33 cellular contexts compared by ENCODE assay signal in genomic region chr12:110762891-110763290, GRCh38. TPM values are rescaled to one million over a fixed set of nuclear protein-coding genes. Genes with fewer than 3 reads are reported as not detected.
DNase-seq lines count a peak whose midpoint lies in the region; FAIRE-seq and TF ChIP-seq lines count a peak whose summit lies in the region.
"Had no signal": no experiment of that assay in that cellular context is flagged by ENCODE, and none has a peak within 500 bp of the region (broad histone marks: within the 10 kb centered on the region; RNA-seq: fewer than 3 reads in every experiment).

No MANE protein-coding gene starts in this region.

- no peaks in the 10 kb centered on the region for H3K79me2 ChIP-seq in neural progenitor cell (ENCODE audit: low read depth)

- CTCF ChIA-PET in activated CD4-positive, alpha-beta T cell treated with anti-CD3 and anti-CD28 coated beads, Interleukin-2, amount 10 ng/mL, durations not matched to agents 7 days and 5 days (lab: Charles Lee): interaction anchor here (0.9 to 1.8 kb wide), 3 partner anchors 10 to 120 kb away, joined by 3 to 8 read pairs (median 4); no protein-coding TSS in a partner anchor

- H3K27me3 ChIP-seq in neural progenitor cell: no peaks in the 10 kb centered on the region
- H3K27me3 ChIP-seq: cardiac muscle cell, colonic mucosa, heart left ventricle, ovary, thyroid gland, vagina had no signal

- peak overlapping the region; percentile 68 for H3K4me3 Mint-ChIP-seq in activated CD4-positive, alpha-beta T cell treated with anti-CD3 and anti-CD28 coated beads, Interleukin-2, amount 10 ng/mL, durations not matched to agents 24 days and 14 days
- no peak overlapping the region for H3K4me3 Mint-ChIP-seq in activated CD4-positive, alpha-beta T cell treated with anti-CD3 and anti-CD28 coated beads, Interleukin-2, amount 10 ng/mL, durations not matched to agents 7 days and 5 days
- H3K4me3 Mint-ChIP-seq in activated T-helper 1 cell treated with anti-CD3 and anti-CD28 coated beads, Interleukin-12 subunit alpha, Interleukin-12 subunit beta, Interleukin-2, Interleukin-4 antibody, amounts not matched to agents 30 ng/mL and 10 ng/mL and 1 ng/mL, durations not matched to agents 14 hours and 24 hours and 36 hours: peak overlapping the region; percentile 69
- peak overlapping the region; percentile 46 for H3K4me3 Mint-ChIP-seq in neural progenitor cell
- H3K4me3 Mint-ChIP-seq: CD4-positive, alpha-beta T cell; natural killer cell; T-helper 2 cell treated with Interferon-gamma antibody and Interleukin-4, amounts not matched to agents 5 μg/mL and 100 μg/mL, for 36 hours had no signal

- H2AFZ ChIP-seq in neural progenitor cell (replicated peaks): peak overlapping the region; percentile 83

- POLR2A ChIA-PET in activated CD4-positive, alpha-beta T cell treated with anti-CD3 and anti-CD28 coated beads, Interleukin-2, amount 10 ng/mL, durations not matched to agents 7 days and 5 days (lab: Charles Lee): interaction anchor here (0.6 kb wide), 1 partner anchor 14 kb away, joined by 6 read pairs; no protein-coding TSS in a partner anchor

- TF ChIP-seq CTCF in neural progenitor cell (IDR thresholded peaks at IDR 0.05): no peak

- no peaks in the 10 kb centered on the region for H4K20me1 ChIP-seq in neural progenitor cell (ENCODE audit: low read depth)

- intact Hi-C loops in activated CD4-positive, alpha-beta T cell treated with anti-CD3 and anti-CD28 coated beads, Interleukin-2, amount 10 ng/mL, durations not matched to agents 24 days and 14 days (cut with micrococcal nuclease): loop anchor here (2.0 kb wide), 2 partner anchors 14 to 20 kb away; partner anchors contain the start of gene PPP1CC
- intact Hi-C loops in activated T-helper 1 cell treated with anti-CD3 and anti-CD28 coated beads, Interleukin-12 subunit alpha, Interleukin-12 subunit beta, Interleukin-2, Interleukin-4 antibody, amounts not matched to agents 30 ng/mL and 10 ng/mL and 1 ng/mL, durations not matched to agents 14 hours and 24 hours and 36 hours (cut with micrococcal nuclease): loop anchor here (1.0 to 2.0 kb wide), 4 partner anchors 13 to 63 kb away; partner anchors contain the start of gene PPP1CC

- H3K27me3 Mint-ChIP-seq in activated CD4-positive, alpha-beta T cell treated with anti-CD3 and anti-CD28 coated beads, Interleukin-2, amount 10 ng/mL, durations not matched to agents 24 days and 14 days: no peaks in the 10 kb centered on the region
- H3K27me3 Mint-ChIP-seq in activated CD4-positive, alpha-beta T cell treated with anti-CD3 and anti-CD28 coated beads, Interleukin-2, amount 10 ng/mL, durations not matched to agents 7 days and 5 days: no peaks in the 10 kb centered on the region
- peaks cover 5% of the 10 kb centered on the region for H3K27me3 Mint-ChIP-seq in activated T-helper 1 cell treated with anti-CD3 and anti-CD28 coated beads, Interleukin-12 subunit alpha, Interleukin-12 subunit beta, Interleukin-2, Interleukin-4 antibody, amounts not matched to agents 30 ng/mL and 10 ng/mL and 1 ng/mL, durations not matched to agents 14 hours and 24 hours and 36 hours (ENCODE audit: insufficient read depth)
- H3K27me3 Mint-ChIP-seq in neural progenitor cell (ENCODE audit: insufficient read depth, low read depth): peaks cover 6% of the 10 kb centered on the region
- H3K27me3 Mint-ChIP-seq: CD4-positive, alpha-beta T cell had no signal

- H3K4me3 ChIP-seq in neural progenitor cell: no peak overlapping the region
- H3K4me3 ChIP-seq: cardiac muscle cell, colonic mucosa, heart left ventricle, lower lobe of right lung, ovary, thyroid gland, vagina had no signal

- no peak for DNase-seq in activated CD4-positive, alpha-beta T cell treated with anti-CD3 and anti-CD28 coated beads, Interleukin-2, amount 10 ng/mL, durations not matched to agents 24 days and 14 days
- no peak for DNase-seq in activated CD4-positive, alpha-beta T cell treated with anti-CD3 and anti-CD28 coated beads, Interleukin-2, amount 10 ng/mL, durations not matched to agents 7 days and 5 days
- no peak for DNase-seq in GM18507 (ENCODE audit: extremely low spot score, insufficient read length, low read depth)
- DNase-seq in activated T-helper 1 cell treated with anti-CD3 and anti-CD28 coated beads, Interleukin-12 subunit alpha, Interleukin-12 subunit beta, Interleukin-2, Interleukin-4 antibody, amounts not matched to agents 30 ng/mL and 10 ng/mL and 1 ng/mL, durations not matched to agents 14 hours and 24 hours and 36 hours (ENCODE audit: low spot score): no peak
- DNase-seq in neural progenitor cell (ENCODE audit: low spot score): no peak
- no peak for DNase-seq in NCI-H1092 treated with DMSO at 0.1 percent for 48 hours (lab: John Stamatoyannopoulos, UW)
- DNase-seq in stimulated activated CD4-positive, alpha-beta T cell treated with anti-CD3 and anti-CD28 coated beads, Interleukin-2, amount 100 ng/mL, for 48 hours: no peak
- no peak for DNase-seq in DMS79 (lab: John Stamatoyannopoulos, UW)
- DNase-seq: activated naive CD4-positive, alpha-beta T cell treated with anti-CD3 and anti-CD28 coated beads, Interleukin-2, amount 50 U/mL, for 16 hours; CD4-positive, alpha-beta T cell; colonic mucosa; effector memory CD4-positive, alpha-beta T cell; EL; erythroblast; IMR-90; kidney glomerular epithelial cell; lower lobe of right lung; natural killer cell; NCI-H1092; NCI-H187 treated with DMSO at 0.1 percent for 48 hours; NCI-H2171 treated with DMSO at 0.1 percent for 48 hours; NCI-H510A treated with DMSO at 0.1 percent for 48 hours; ovary; SHP77; small intestine; stimulated activated CD4-positive, alpha-beta T cell treated with anti-CD3 and anti-CD28 coated beads, Interleukin-2, amount 100 ng/mL, for 24 hours; stimulated activated naive CD4-positive, alpha-beta T cell; thyroid gland had no signal

- H3K27ac ChIP-seq in neural progenitor cell: no peak overlapping the region
- H3K27ac ChIP-seq: cardiac muscle cell, colonic mucosa, heart left ventricle, lower lobe of right lung, ovary, thyroid gland, vagina had no signal

- H3K36me3 Mint-ChIP-seq in activated CD4-positive, alpha-beta T cell treated with anti-CD3 and anti-CD28 coated beads, Interleukin-2, amount 10 ng/mL, durations not matched to agents 24 days and 14 days (ENCODE audit: low read depth): no peaks in the 10 kb centered on the region
- H3K36me3 Mint-ChIP-seq in activated CD4-positive, alpha-beta T cell treated with anti-CD3 and anti-CD28 coated beads, Interleukin-2, amount 10 ng/mL, durations not matched to agents 7 days and 5 days (ENCODE audit: low read depth): no peaks in the 10 kb centered on the region
- H3K36me3 Mint-ChIP-seq in activated T-helper 1 cell treated with anti-CD3 and anti-CD28 coated beads, Interleukin-12 subunit alpha, Interleukin-12 subunit beta, Interleukin-2, Interleukin-4 antibody, amounts not matched to agents 30 ng/mL and 10 ng/mL and 1 ng/mL, durations not matched to agents 14 hours and 24 hours and 36 hours (ENCODE audit: low read depth): no peaks in the 10 kb centered on the region
- no peaks in the 10 kb centered on the region for H3K36me3 Mint-ChIP-seq in neural progenitor cell
- H3K36me3 Mint-ChIP-seq: natural killer cell had no signal

- no peak overlapping the region for H3K9ac ChIP-seq in neural progenitor cell

- no peaks in the 10 kb centered on the region for H3K4me1 ChIP-seq in neural progenitor cell
- H3K4me1 ChIP-seq: heart left ventricle, lower lobe of right lung, thyroid gland, vagina had no signal

- H3K27ac Mint-ChIP-seq in activated CD4-positive, alpha-beta T cell treated with anti-CD3 and anti-CD28 coated beads, Interleukin-2, amount 10 ng/mL, durations not matched to agents 24 days and 14 days: peak overlapping the region; percentile 90
- H3K27ac Mint-ChIP-seq in activated CD4-positive, alpha-beta T cell treated with anti-CD3 and anti-CD28 coated beads, Interleukin-2, amount 10 ng/mL, durations not matched to agents 7 days and 5 days: no peak overlapping the region
- H3K27ac Mint-ChIP-seq in activated T-helper 1 cell treated with anti-CD3 and anti-CD28 coated beads, Interleukin-12 subunit alpha, Interleukin-12 subunit beta, Interleukin-2, Interleukin-4 antibody, amounts not matched to agents 30 ng/mL and 10 ng/mL and 1 ng/mL, durations not matched to agents 14 hours and 24 hours and 36 hours: peak overlapping the region; percentile 90
- H3K27ac Mint-ChIP-seq in neural progenitor cell: no peak overlapping the region
- H3K27ac Mint-ChIP-seq: CD4-positive, alpha-beta T cell; natural killer cell; T-helper 2 cell treated with Interferon-gamma antibody and Interleukin-4, amounts not matched to agents 5 μg/mL and 100 μg/mL, for 36 hours had no signal

- H3K4me1 Mint-ChIP-seq in activated CD4-positive, alpha-beta T cell treated with anti-CD3 and anti-CD28 coated beads, Interleukin-2, amount 10 ng/mL, durations not matched to agents 24 days and 14 days: peaks cover 15% of the 10 kb centered on the region
- peaks cover 3% of the 10 kb centered on the region for H3K4me1 Mint-ChIP-seq in activated CD4-positive, alpha-beta T cell treated with anti-CD3 and anti-CD28 coated beads, Interleukin-2, amount 10 ng/mL, durations not matched to agents 7 days and 5 days
- peaks cover 27% of the 10 kb centered on the region for H3K4me1 Mint-ChIP-seq in activated T-helper 1 cell treated with anti-CD3 and anti-CD28 coated beads, Interleukin-12 subunit alpha, Interleukin-12 subunit beta, Interleukin-2, Interleukin-4 antibody, amounts not matched to agents 30 ng/mL and 10 ng/mL and 1 ng/mL, durations not matched to agents 14 hours and 24 hours and 36 hours (ENCODE audit: low read depth)
- H3K4me1 Mint-ChIP-seq in neural progenitor cell: no peaks in the 10 kb centered on the region

- H3K9me3 Mint-ChIP-seq in activated CD4-positive, alpha-beta T cell treated with anti-CD3 and anti-CD28 coated beads, Interleukin-2, amount 10 ng/mL, durations not matched to agents 24 days and 14 days: peaks cover under 1% of the 10 kb centered on the region
- no peaks in the 10 kb centered on the region for H3K9me3 Mint-ChIP-seq in activated CD4-positive, alpha-beta T cell treated with anti-CD3 and anti-CD28 coated beads, Interleukin-2, amount 10 ng/mL, durations not matched to agents 7 days and 5 days
- no peaks in the 10 kb centered on the region for H3K9me3 Mint-ChIP-seq in activated T-helper 1 cell treated with anti-CD3 and anti-CD28 coated beads, Interleukin-12 subunit alpha, Interleukin-12 subunit beta, Interleukin-2, Interleukin-4 antibody, amounts not matched to agents 30 ng/mL and 10 ng/mL and 1 ng/mL, durations not matched to agents 14 hours and 24 hours and 36 hours
- H3K9me3 Mint-ChIP-seq in neural progenitor cell: no peaks in the 10 kb centered on the region
- H3K9me3 Mint-ChIP-seq: CD4-positive, alpha-beta T cell; natural killer cell; T-helper 2 cell treated with Interferon-gamma antibody and Interleukin-4, amounts not matched to agents 5 μg/mL and 100 μg/mL, for 36 hours had no signal

- no peaks in the 10 kb centered on the region for H3K9me3 ChIP-seq in neural progenitor cell (ENCODE audit: low read depth)
- H3K9me3 ChIP-seq: colonic mucosa, heart left ventricle, lower lobe of right lung, ovary, thyroid gland, vagina had no signal

- H3K36me3 ChIP-seq in neural progenitor cell: no peaks in the 10 kb centered on the region
- H3K36me3 ChIP-seq: cardiac muscle cell, colonic mucosa, heart left ventricle, lower lobe of right lung, ovary, thyroid gland, vagina had no signal

- peak; percentile 12 for FAIRE-seq in GM18507 (lab: Jason Lieb, UNC)
- FAIRE-seq: GM12892, small intestine had no signal

- H3F3A ChIP-seq in neural progenitor cell (ENCODE audit: low read depth): no peaks in the 10 kb centered on the region

- H3K4me2 ChIP-seq in neural progenitor cell: no peak overlapping the region

RNA-seq across cellular contexts. Expression of gene PPP1CC, which starts 20.2 kb away (rescaled TPM):
- 459 and 489 TPM in 2 replicates for total RNA-seq in activated CD4-positive, alpha-beta T cell treated with anti-CD3 and anti-CD28 coated beads, Interleukin-2, amount 10 ng/mL, durations not matched to agents 24 days and 14 days
- 100 to 1,000 TPM; 174 to 183 TPM for total RNA-seq in activated CD4-positive, alpha-beta T cell treated with anti-CD3 and anti-CD28 coated beads, Interleukin-2, amount 10 ng/mL, durations not matched to agents 7 days and 5 days
- 449 and 469 TPM in 2 replicates for total RNA-seq in activated T-helper 1 cell treated with anti-CD3 and anti-CD28 coated beads, Interleukin-12 subunit alpha, Interleukin-12 subunit beta, Interleukin-2, Interleukin-4 antibody, amounts not matched to agents 30 ng/mL and 10 ng/mL and 1 ng/mL, durations not matched to agents 14 hours and 24 hours and 36 hours
- 408 and 629 TPM in 2 replicates for total RNA-seq in neural progenitor cell (ENCODE audit: low replicate concordance)

Comparison
In these comparisons a context has a peak if more than half of its experiments do, and no peak if none do; other contexts are left out.
1. H3K27ac Mint-ChIP-seq: peak in activated CD4-positive, alpha-beta T cell treated with anti-CD3 and anti-CD28 coated beads, Interleukin-2, amount 10 ng/mL, durations not matched to agents 24 days and 14 days (single experiment) and activated T-helper 1 cell treated with anti-CD3 and anti-CD28 coated beads, Interleukin-12 subunit alpha, Interleukin-12 subunit beta, Interleukin-2, Interleukin-4 antibody, amounts not matched to agents 30 ng/mL and 10 ng/mL and 1 ng/mL, durations not matched to agents 14 hours and 24 hours and 36 hours (single experiment); none in activated CD4-positive, alpha-beta T cell treated with anti-CD3 and anti-CD28 coated beads, Interleukin-2, amount 10 ng/mL, durations not matched to agents 7 days and 5 days (single experiment) and neural progenitor cell (single experiment).